In the genomic region with DNA sequence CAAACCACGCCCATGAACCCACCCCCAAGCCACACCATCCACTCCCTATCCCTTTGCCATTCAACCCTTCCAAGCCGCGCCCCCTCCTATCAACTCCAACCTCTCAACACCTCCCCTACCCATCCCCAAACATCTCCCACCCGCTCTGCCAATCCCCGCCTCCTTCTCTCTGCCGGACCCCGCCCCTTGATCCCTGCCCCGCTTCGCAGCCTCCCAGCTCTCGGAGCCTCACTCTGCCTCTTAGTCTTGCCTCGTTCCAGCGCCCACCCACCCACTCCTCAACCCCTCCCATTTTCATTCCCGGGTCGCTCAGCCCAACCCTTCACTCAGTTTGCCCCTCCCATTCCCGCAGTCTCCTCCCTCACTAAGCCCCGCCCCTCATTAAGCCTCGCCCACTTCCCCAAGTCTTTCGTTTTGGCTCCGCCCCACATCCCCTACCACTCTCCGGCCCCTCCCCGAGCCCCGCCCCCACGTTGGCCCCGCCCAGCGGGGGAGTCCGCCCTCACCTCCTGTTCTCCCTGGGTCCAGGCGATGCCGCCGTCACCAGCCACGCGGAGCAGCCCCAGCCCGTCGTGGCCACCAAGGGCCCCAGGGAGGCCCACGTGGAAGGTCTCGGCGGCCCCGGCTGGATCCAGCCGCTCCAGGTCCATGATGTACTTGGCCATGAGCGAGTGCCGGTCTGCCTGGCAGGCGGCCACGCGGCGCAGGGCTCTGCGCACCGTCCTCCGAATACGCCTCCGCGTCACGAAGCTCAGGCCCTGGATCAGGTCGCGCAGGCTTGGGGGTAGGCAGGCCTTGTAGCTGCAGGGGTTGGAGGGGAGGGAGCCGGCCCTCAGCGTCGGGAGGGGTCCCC, we compare ENCODE assay signal across 8 cellular contexts. TPM values are rescaled to one million over a fixed set of nuclear protein-coding genes. Genes with fewer than 3 reads are reported as not detected.
DNase-seq lines count a peak whose midpoint lies in the region; ATAC-seq and TF ChIP-seq lines count a peak whose summit lies in the region.

No MANE protein-coding gene starts in this region.

- no peaks in the 10 kb centered on the region for H3K27me3 Mint-ChIP-seq in activated T-cell treated with anti-CD3 and anti-CD28 coated beads, Interleukin-2, amount 50 U/mL, for 72 hours (ENCODE audit: low read depth)
- peaks cover 36% of the 10 kb centered on the region for H3K27me3 Mint-ChIP-seq in neural crest cell (ENCODE audit: low read depth)

- H3K4me3 ChIP-seq in foreskin fibroblast (ENCODE audit: low read depth in 1 of 2, low read length in 2 of 2), result peak overlapping the region; percentile 25 to 39

- TF ChIP-seq CTCF in GM10266 (IDR thresholded peaks at IDR 0.05; ENCODE audit: control insufficient read depth, insufficient read depth, low read depth, missing control alignments) (no peak), foreskin fibroblast (IDR thresholded peaks at IDR 0.05; ENCODE audit: low read depth, low read length) (no peak), neural crest cell (conservative IDR thresholded peaks at IDR 0.05) (no peak)

- no peak overlapping the region for H3K27ac Mint-ChIP-seq in activated T-cell treated with anti-CD3 and anti-CD28 coated beads, Interleukin-2, amount 50 U/mL, for 72 hours
- no peak overlapping the region for H3K27ac Mint-ChIP-seq in neural crest cell (ENCODE audit: unreplicated experiment)

- DNase-seq in GM10266 (ENCODE audit: extremely low spot score) (peak; percentile 66), NCI-H524 treated with DMSO at 0.1 percent for 48 hours (lab: John Stamatoyannopoulos, UW) (peak; percentile 30), foreskin fibroblast (peak; percentile 76 to 91), neural crest cell (ENCODE audit: low read depth, low spot score) (peak; percentile 89)
- peak; percentile 61 to 74 for DNase-seq in activated T-cell treated with anti-CD3 and anti-CD28 coated beads, Interleukin-2, amount 50 U/mL, for 72 hours

- H3K27ac ChIP-seq in temporal lobe (ENCODE audit: low read depth, low read length), result peak overlapping the region; percentile 34

- peaks cover 14 to 33% of the 10 kb centered on the region in 2 donors for H3K36me3 Mint-ChIP-seq in activated T-cell treated with anti-CD3 and anti-CD28 coated beads, Interleukin-2, amount 50 U/mL, for 72 hours (ENCODE audit: insufficient read depth in 2 of 2)
- H3K36me3 Mint-ChIP-seq in neural crest cell (ENCODE audit: low read depth), result no peaks in the 10 kb centered on the region

- ATAC-seq in activated T-cell treated with anti-CD3 and anti-CD28 coated beads, Interleukin-2, amount 50 U/mL, for 72 hours (replicated peaks in 1 of 2), result peak; percentile 67 to 74
- no peak for ATAC-seq in HG02973 (IDR thresholded peaks at IDR 0.05; ENCODE audit: unreplicated experiment)
- no peak for ATAC-seq in HG03439 (IDR thresholded peaks at IDR 0.05; ENCODE audit: unreplicated experiment)

- H3K9me3 Mint-ChIP-seq in activated T-cell treated with anti-CD3 and anti-CD28 coated beads, Interleukin-2, amount 50 U/mL, for 72 hours, result no peaks in the 10 kb centered on the region
- no peaks in the 10 kb centered on the region for H3K9me3 Mint-ChIP-seq in neural crest cell

- H3K4me1 Mint-ChIP-seq in activated T-cell treated with anti-CD3 and anti-CD28 coated beads, Interleukin-2, amount 50 U/mL, for 72 hours (ENCODE audit: low read depth), result peaks cover 35% of the 10 kb centered on the region
- peaks cover 10% of the 10 kb centered on the region for H3K4me1 Mint-ChIP-seq in neural crest cell

- no peak overlapping the region for H3K4me3 Mint-ChIP-seq in activated T-cell treated with anti-CD3 and anti-CD28 coated beads, Interleukin-2, amount 50 U/mL, for 72 hours
- peak overlapping the region; percentile 80 for H3K4me3 Mint-ChIP-seq in neural crest cell

RNA-seq across cellular contexts. Expression of gene JAK3, which starts 5.7 kb away (rescaled TPM):
- 100 to 1,000 TPM; 235 to 247 TPM for total RNA-seq in activated T-cell treated with anti-CD3 and anti-CD28 coated beads, Interleukin-2, amount 50 U/mL, for 72 hours
- total RNA-seq in neural crest cell (1.3 and 1.6 TPM in 2 replicates), temporal lobe (0.98 TPM)

RNA-seq across cellular contexts. Expression of gene RPL18A, which starts 17.7 kb away (rescaled TPM):
- 1,000 to 10,000 TPM; 2,983 to 3,463 TPM for total RNA-seq in activated T-cell treated with anti-CD3 and anti-CD28 coated beads, Interleukin-2, amount 50 U/mL, for 72 hours
- total RNA-seq in neural crest cell (2,184 and 2,260 TPM in 2 replicates), temporal lobe (714 TPM)

RNA-seq across cellular contexts. Expression of gene INSL3, which starts 20.7 kb away (rescaled TPM):
- 10 to 100 TPM in 1 of 2 donors, 1 to 10 TPM in 1; 6.8 to 12.5 TPM for total RNA-seq in activated T-cell treated with anti-CD3 and anti-CD28 coated beads, Interleukin-2, amount 50 U/mL, for 72 hours
- total RNA-seq in neural crest cell (not detected in 2 replicates), temporal lobe (not detected)

RNA-seq across cellular contexts. Expression of gene SLC5A5, which starts 29.7 kb away (rescaled TPM):
- total RNA-seq in activated T-cell treated with anti-CD3 and anti-CD28 coated beads, Interleukin-2, amount 50 U/mL, for 72 hours, result 1 to 10 TPM; 2.0 to 3.3 TPM
- total RNA-seq in neural crest cell (not detected in 2 replicates), temporal lobe (1.5 TPM)

RNA-seq across cellular contexts. Expression of gene B3GNT3, which starts 47.1 kb away (rescaled TPM):
- under 1 TPM in 1 of 2 donors, not detected in 1; 0.36 TPM for total RNA-seq in activated T-cell treated with anti-CD3 and anti-CD28 coated beads, Interleukin-2, amount 50 U/mL, for 72 hours
- total RNA-seq in neural crest cell, result not detected in 2 replicates
- total RNA-seq in temporal lobe, result not detected

Comparison
In these comparisons a context has a peak if more than half of its experiments do, and no peak if none do; other contexts are left out.
1. DNase-seq: peak in every context shown above with its lines; median percentile 89 in neural crest cell; 84 in foreskin fibroblast; 68 in activated T-cell treated with anti-CD3 and anti-CD28 coated beads, Interleukin-2, amount 50 U/mL, for 72 hours; 66 in GM10266; 30 in NCI-H524 treated with DMSO at 0.1 percent for 48 hours.
2. ATAC-seq: peak in activated T-cell treated with anti-CD3 and anti-CD28 coated beads, Interleukin-2, amount 50 U/mL, for 72 hours (2 of 2); none in HG02973 (single experiment) and HG03439 (single experiment).
3. RNA of gene JAK3, which starts 5.7 kb away (total RNA-seq): 235 to 247 TPM in activated T-cell treated with anti-CD3 and anti-CD28 coated beads, Interleukin-2, amount 50 U/mL, for 72 hours; 1.3 to 1.6 TPM in neural crest cell and 0.98 TPM in temporal lobe (single experiment); every median in the first group is over 10 times any median in the second.